In genomic region chr6:135833806-135834205, GRCh38 we compare ENCODE assay signal across 18 cellular contexts. TPM values are rescaled to one million over a fixed set of nuclear protein-coding genes. Genes with fewer than 3 reads are reported as not detected.
DNase-seq lines count a peak whose midpoint lies in the region; FAIRE-seq and TF ChIP-seq lines count a peak whose summit lies in the region.
"Had no signal": no experiment of that assay in that cellular context is flagged by ENCODE, and none has a peak within 500 bp of the region (broad histone marks: within the 10 kb centered on the region; RNA-seq: fewer than 3 reads in every experiment).

No MANE protein-coding gene starts in this region.

- TF ChIP-seq POLR2A in endothelial cell of umbilical vein (IDR thresholded peaks at IDR 0.05; ENCODE audit: low read depth, low read length) = no peak
- TF ChIP-seq POLR2A in H54 (IDR thresholded peaks at IDR 0.05; ENCODE audit: low read depth, low read length) = no peak

- no peaks in the 10 kb centered on the region for H4K20me1 ChIP-seq in endothelial cell of umbilical vein (replicated peaks; ENCODE audit: control insufficient read depth, extremely low read depth, insufficient read depth, low read length)
- H4K20me1 ChIP-seq: BLaER1 treated with 17β-estradiol and CSF1 and Interleukin-3, amounts not matched to agents 10 nM and 100 nM had no signal

- peaks cover 94% of the 10 kb centered on the region for H3K27me3 ChIP-seq in A673 (replicated peaks; ENCODE audit: insufficient read depth, low read depth, low read length, poor library complexity)
- peaks cover 26 to 29% of the 10 kb centered on the region in 2 experiments for H3K27me3 ChIP-seq in endothelial cell of umbilical vein (ENCODE audit: control insufficient read depth in 2 of 2, insufficient read depth in 2 of 2, low read length in 2 of 2)

- H3K9me3 ChIP-seq in A673 (ENCODE audit: low read depth, low read length, poor library complexity, severe bottlenecking) (no peaks in the 10 kb centered on the region), endothelial cell of umbilical vein (replicated peaks; ENCODE audit: control insufficient read depth, insufficient read depth, low read length) (no peaks in the 10 kb centered on the region)
- H3K9me3 ChIP-seq: BLaER1 treated with 17β-estradiol and CSF1 and Interleukin-3, amounts not matched to agents 10 nM and 100 nM had no signal

- no peaks in the 10 kb centered on the region for H3K79me2 ChIP-seq in endothelial cell of umbilical vein (ENCODE audit: control insufficient read depth, insufficient read depth, low read length)

- H2AFZ ChIP-seq in endothelial cell of umbilical vein (ENCODE audit: low read depth, low read length) = no peak overlapping the region

- POLR2A ChIA-PET in A673 (lab: Charles Lee; ENCODE audit: low non-redundant PET) (no interaction called here), endothelial cell of umbilical vein (lab: Charles Lee) (interaction anchor here (0.6 to 0.7 kb wide), 2 partner anchors 15 to 496 kb away, joined by 4 to 6 read pairs; no protein-coding TSS in a partner anchor)

- H3K27ac ChIP-seq in A673 (ENCODE audit: low read depth, low read length, poor library complexity, severe bottlenecking) (no peak overlapping the region), endothelial cell of umbilical vein (ENCODE audit: insufficient read depth, low read depth, low read length) (no peak overlapping the region)
- H3K27ac ChIP-seq: BLaER1 treated with 17β-estradiol and CSF1 and Interleukin-3, amounts not matched to agents 10 nM and 100 nM had no signal

- BruUV-seq in A673 (replicated peaks; lab: Mats Ljungman, UMichigan) = no TSS peak
- BruUV-seq in endothelial cell of umbilical vein (replicated peaks; lab: Mats Ljungman, UMichigan) = no TSS peak

- CTCF ChIA-PET in A673 (lab: Charles Lee) (interaction anchor here (0.7 kb wide), 1 partner anchor 811 kb away, joined by 4 read pairs; no protein-coding TSS in a partner anchor), endothelial cell of umbilical vein (lab: Charles Lee) (interaction anchor here (0.6 to 1.3 kb wide), 5 partner anchors 15 to 301 kb away, joined by 3 to 6 read pairs (median 3); no protein-coding TSS in a partner anchor)

- H3K4me1 ChIP-seq in A673 (ENCODE audit: insufficient read depth, low read length, poor library complexity, severe bottlenecking) (peaks cover 18% of the 10 kb centered on the region), endothelial cell of umbilical vein (ENCODE audit: control insufficient read depth, extremely low read depth, insufficient read depth, low read length) (peaks cover 3% of the 10 kb centered on the region)
- H3K4me1 ChIP-seq: BLaER1 treated with 17β-estradiol and CSF1 and Interleukin-3, amounts not matched to agents 10 nM and 100 nM had no signal

- dilution Hi-C loops in endothelial cell of umbilical vein (cut with MboI; ENCODE audit: extremely low pct_ligation_motif_present, low sequenced_read_pairs) = no loop called here

- H3K4me3 ChIP-seq in A673 (ENCODE audit: low read depth, low read length, poor library complexity, severe bottlenecking) = no peak overlapping the region
- no peak overlapping the region for H3K4me3 ChIP-seq in endothelial cell of umbilical vein (replicated peaks in 1 of 3; ENCODE audit: insufficient read depth in 1 of 3, low read depth in 1 of 3, low read length in 3 of 3)
- H3K4me3 ChIP-seq: BLaER1 treated with 17β-estradiol and CSF1 and Interleukin-3, amounts not matched to agents 10 nM and 100 nM had no signal

- FAIRE-seq in endothelial cell of umbilical vein (lab: Jason Lieb, UNC) (no peak), H54 (lab: Jason Lieb, UNC) (no peak)
- FAIRE-seq: G401.6, GM12891, HepG2 had no signal

- H3K9ac ChIP-seq in endothelial cell of umbilical vein (replicated peaks; ENCODE audit: extremely low read depth, insufficient read depth, low read length) = no peak overlapping the region
- H3K9ac ChIP-seq: BLaER1 treated with 17β-estradiol and CSF1 and Interleukin-3, amounts not matched to agents 10 nM and 100 nM had no signal

- no peak for TF ChIP-seq CTCF in A673 (conservative IDR thresholded peaks at IDR 0.05; ENCODE audit: low read depth, low read length)
- no peak for TF ChIP-seq CTCF in endothelial cell of umbilical vein (IDR thresholded peaks at IDR 0.05; ENCODE audit: extremely low read depth in 1 of 2, insufficient read depth in 1 of 2, low read depth in 1 of 2, low read length in 2 of 2)

- H3K36me3 ChIP-seq in A673 (ENCODE audit: insufficient read depth, low read length, poor library complexity, severe bottlenecking) = no peaks in the 10 kb centered on the region
- H3K36me3 ChIP-seq in endothelial cell of umbilical vein (ENCODE audit: control insufficient read depth in 2 of 2, extremely low read depth in 1 of 2, insufficient read depth in 2 of 2, low read length in 2 of 2) = no peaks in the 10 kb centered on the region
- H3K36me3 ChIP-seq: BLaER1 treated with 17β-estradiol and CSF1 and Interleukin-3, amounts not matched to agents 10 nM and 100 nM had no signal

- no peak overlapping the region for H3K4me2 ChIP-seq in endothelial cell of umbilical vein (ENCODE audit: insufficient read depth, low read length)

- intact Hi-C loops in A673 (cut with micrococcal nuclease; ENCODE audit: unreplicated experiment) (loop anchor here (1.0 kb wide), 1 partner anchor 392 kb away; no protein-coding TSS in a partner anchor), endothelial cell of umbilical vein (cut with micrococcal nuclease) (no loop called here)

- H3K9me1 ChIP-seq in endothelial cell of umbilical vein (replicated peaks; ENCODE audit: control insufficient read depth, extremely low read depth, insufficient read depth, low read length) = no peaks in the 10 kb centered on the region

- DNase-seq in A673 (ENCODE audit: low spot score) (peak; percentile 93), NCI-H1417 (lab: John Stamatoyannopoulos, UW) (peak in 2 of 3 experiments; percentile 39 to 87), NCI-H748 treated with DMSO at 0.1 percent for 48 hours (lab: John Stamatoyannopoulos, UW) (peak; percentile 13), endothelial cell of umbilical vein (ENCODE audit: low read depth, low spot score) (peak; percentile 34), H54 (ENCODE audit: insufficient read length, low spot score) (no peak), DMS53 treated with DMSO at 0.1 percent for 48 hours (lab: John Stamatoyannopoulos, UW; ENCODE audit: unreplicated experiment) (no peak), HuH-7.5 (ENCODE audit: low spot score) (no peak)
- DNase-seq: 8988T; CD8-positive, alpha-beta T cell; COR-L47; DMS 273 treated with DMSO at 0.1 percent for 48 hours; DMS53; GOT3; H9 had no signal

TF ChIP-seq in endothelial cell of umbilical vein, 7 proteins besides CTCF, POLR2A, EP300 and RAD21:
- TF ChIP-seq MAX (IDR thresholded peaks at IDR 0.05; ENCODE audit: insufficient read depth, insufficient read length) (no peak), GATA2 (IDR thresholded peaks at IDR 0.05; ENCODE audit: insufficient read depth, insufficient read length, low read depth, low read length) (no peak), POLR2AphosphoS5 (IDR thresholded peaks at IDR 0.05; ENCODE audit: insufficient read depth, low read depth, low read length) (no peak)

RNA-seq across cellular contexts. Expression of gene PDE7B, which starts 17.7 kb away (rescaled TPM):
- total RNA-seq in A673 (2021) = not detected in 2 replicates
- total RNA-seq in endothelial cell of umbilical vein = 21.3 and 25.1 TPM in 2 replicates
- polyA plus RNA-seq in endothelial cell of umbilical vein = 20.6 and 21.1 TPM in 2 replicates
- 11.0 and 15.6 TPM in 2 replicates for polyA plus RNA-seq in endothelial cell of umbilical vein (2011; cell fraction: cytosol; rRNA removed)
- 26.1 and 32.5 TPM in 2 replicates for polyA plus RNA-seq in endothelial cell of umbilical vein (2011; cell fraction: nucleus; rRNA removed)
- 7.7 and 8.9 TPM in 2 replicates for polyA plus RNA-seq in endothelial cell of umbilical vein (2012)
- polyA minus RNA-seq in endothelial cell of umbilical vein = 30.1 and 33.2 TPM in 2 replicates
- 3.8 TPM for polyA minus RNA-seq in endothelial cell of umbilical vein (2011; cell fraction: cytosol; rRNA and poly(A)+ RNA removed)
- 52.6 and 56.8 TPM in 2 replicates for polyA minus RNA-seq in endothelial cell of umbilical vein (2011; cell fraction: nucleus; rRNA and poly(A)+ RNA removed)
- total RNA-seq: H9, HepG2 had no signal
- polyA plus RNA-seq: HepG2 had no signal

Comparison
In these comparisons a context has a peak if more than half of its experiments do, and no peak if none do; other contexts are left out.
1. DNase-seq: peak in A673 (single experiment), NCI-H1417 (2 of 3), NCI-H748 treated with DMSO at 0.1 percent for 48 hours (single experiment) and endothelial cell of umbilical vein (single experiment); none in H54 (single experiment), DMS53 treated with DMSO at 0.1 percent for 48 hours (single experiment) and HuH-7.5 (single experiment).
2. RNA of gene PDE7B, which starts 17.7 kb away (total RNA-seq): 21.3 to 25.1 TPM in endothelial cell of umbilical vein; not detected in A673; every median in the first group is over 10 times any median in the second.